ENCODE assay signal across 24 cellular contexts in genomic region chr19:38494379-38494778, GRCh38.
"Had no signal": no experiment of that assay in that cellular context is flagged by ENCODE, and none has a peak within 500 bp of the region (broad histone marks: within the 10 kb centered on the region; RNA-seq: fewer than 3 reads in every experiment).

No MANE protein-coding gene starts in this region.

- ATAC-seq: activated naive CD4-positive, alpha-beta T cell treated with anti-CD3 and anti-CD28 coated beads, Interleukin-2, amount 50 U/mL, for 72 hours; activated naive CD8-positive, alpha-beta T cell treated with anti-CD3 and anti-CD28 coated beads, Interleukin-2, amount 50 U/mL, for 24 hours; activated T-cell treated with anti-CD3 and anti-CD28 coated beads, Interleukin-2, amount 50 U/mL, for 4 hours; PC-3; SK-N-SH treated with all-trans-retinoic acid at 6 μM for 48 hours had no signal

- FAIRE-seq: astrocyte, RCC 7860 had no signal

- H3K4me1 Mint-ChIP-seq: activated naive CD8-positive, alpha-beta T cell treated with anti-CD3 and anti-CD28 coated beads, Interleukin-2, amount 50 U/mL, for 24 hours; brain had no signal

- H3K4me3 ChIP-seq: SJSA1 had no signal

- DNase-seq: activated CD4-positive, alpha-beta T cell treated with anti-CD3 and anti-CD28 coated beads for 48 hours; activated CD4-positive, alpha-beta T cell treated with anti-CD3 and anti-CD28 coated beads, Interleukin-2, amount 50 U/mL, for 4 hours; activated CD4-positive, CD25-positive, alpha-beta regulatory T cell treated with anti-CD3 and anti-CD28 coated beads, Interleukin-2, amount 50 U/mL, for 72 hours; activated effector memory CD4-positive, alpha-beta T cell treated with anti-CD3 and anti-CD28 coated beads, Interleukin-2, amount 50 U/mL, for 16 hours; activated naive CD4-positive, alpha-beta T cell treated with Interleukin-2 at 50 U/mL for 16 hours; activated naive CD8-positive, alpha-beta T cell treated with anti-CD3 and anti-CD28 coated beads, Interleukin-2, amount 50 U/mL, for 24 hours; activated T-cell treated with anti-CD3 and anti-CD28 coated beads, Interleukin-2, amount 50 U/mL, for 4 hours; amniotic stem cell; KBM-7; NCI-H1092; NCI-H1417; NCI-H1930; NCI-H2171 treated with DMSO at 0.1 percent for 48 hours; NCI-H226; NCI-H69; PC-3; SHP77; SW 1271 had no signal

- H3K4me3 Mint-ChIP-seq: activated naive CD8-positive, alpha-beta T cell treated with anti-CD3 and anti-CD28 coated beads, Interleukin-2, amount 50 U/mL, for 24 hours; activated T-cell treated with anti-CD3 and anti-CD28 coated beads, Interleukin-2, amount 50 U/mL, for 4 hours; brain had no signal

- H3K36me3 ChIP-seq: SJSA1 had no signal

- H3K9me3 ChIP-seq: SJSA1 had no signal

- H3K4me1 ChIP-seq: SJSA1 had no signal

- H3K27ac Mint-ChIP-seq: activated naive CD4-positive, alpha-beta T cell treated with anti-CD3 and anti-CD28 coated beads, Interleukin-2, amount 50 U/mL, for 72 hours; activated naive CD8-positive, alpha-beta T cell treated with anti-CD3 and anti-CD28 coated beads, Interleukin-2, amount 50 U/mL, for 24 hours; brain had no signal

- H3K27ac ChIP-seq: SJSA1 had no signal
